1 cellular context compared by ENCODE assay signal in genomic region chr11:65354265-65355012, GRCh38.
TF ChIP-seq lines count a peak whose summit lies in the region.

A gene with protein sequence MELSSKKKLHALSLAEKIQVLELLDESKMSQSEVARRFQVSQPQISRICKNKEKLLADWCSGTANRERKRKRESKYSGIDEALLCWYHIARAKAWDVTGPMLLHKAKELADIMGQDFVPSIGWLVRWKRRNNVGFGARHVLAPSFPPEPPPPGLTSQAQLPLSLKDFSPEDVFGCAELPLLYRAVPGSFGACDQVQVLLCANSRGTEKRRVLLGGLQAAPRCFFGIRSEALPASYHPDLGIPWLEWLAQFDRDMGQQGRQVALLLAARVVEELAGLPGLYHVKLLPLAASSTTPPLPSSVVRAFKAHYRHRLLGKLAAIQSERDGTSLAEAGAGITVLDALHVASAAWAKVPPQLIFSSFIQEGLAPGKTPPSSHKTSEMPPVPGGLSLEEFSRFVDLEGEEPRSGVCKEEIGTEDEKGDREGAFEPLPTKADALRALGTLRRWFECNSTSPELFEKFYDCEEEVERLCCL (plus strand): TSS chr11:65354751. CDS start chr11:65355809, 1,058 bp downstream.

TF ChIP-seq in HepG2, 621 proteins besides CTCF, POLR2A, EP300 and RAD21 (continued from another document and continues in another):
- TF ChIP-seq, protein P1, sequence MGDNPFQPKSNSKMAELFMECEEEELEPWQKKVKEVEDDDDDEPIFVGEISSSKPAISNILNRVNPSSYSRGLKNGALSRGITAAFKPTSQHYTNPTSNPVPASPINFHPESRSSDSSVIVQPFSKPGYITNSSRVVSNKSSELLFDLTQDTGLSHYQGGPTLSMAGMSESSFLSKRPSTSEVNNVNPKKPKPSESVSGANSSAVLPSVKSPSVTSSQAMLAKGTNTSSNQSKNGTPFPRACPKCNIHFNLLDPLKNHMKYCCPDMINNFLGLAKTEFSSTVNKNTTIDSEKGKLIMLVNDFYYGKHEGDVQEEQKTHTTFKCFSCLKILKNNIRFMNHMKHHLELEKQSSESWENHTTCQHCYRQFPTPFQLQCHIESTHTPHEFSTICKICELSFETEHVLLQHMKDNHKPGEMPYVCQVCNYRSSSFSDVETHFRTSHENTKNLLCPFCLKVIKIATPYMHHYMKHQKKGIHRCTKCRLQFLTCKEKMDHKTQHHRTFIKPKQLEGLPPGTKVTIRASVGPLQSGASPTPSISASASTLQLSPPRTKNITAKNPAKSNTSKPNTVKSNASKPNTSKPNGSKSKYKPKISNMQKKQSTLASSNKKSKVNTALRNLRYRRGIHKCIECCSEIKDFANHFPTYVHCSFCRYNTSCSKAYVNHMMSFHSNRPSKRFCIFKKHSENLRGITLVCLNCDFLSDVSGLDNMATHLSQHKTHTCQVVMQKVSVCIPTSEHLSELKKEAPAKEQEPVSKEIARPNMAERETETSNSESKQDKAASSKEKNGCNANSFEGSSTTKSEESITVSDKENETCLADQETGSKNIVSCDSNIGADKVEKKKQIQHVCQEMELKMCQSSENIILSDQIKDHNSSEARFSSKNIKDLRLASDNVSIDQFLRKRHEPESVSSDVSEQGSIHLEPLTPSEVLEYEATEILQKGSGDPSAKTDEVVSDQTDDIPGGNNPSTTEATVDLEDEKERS (CRISPR knock-in tag; IDR thresholded peaks at IDR 0.05), result no peak
- TF ChIP-seq, protein P2, sequence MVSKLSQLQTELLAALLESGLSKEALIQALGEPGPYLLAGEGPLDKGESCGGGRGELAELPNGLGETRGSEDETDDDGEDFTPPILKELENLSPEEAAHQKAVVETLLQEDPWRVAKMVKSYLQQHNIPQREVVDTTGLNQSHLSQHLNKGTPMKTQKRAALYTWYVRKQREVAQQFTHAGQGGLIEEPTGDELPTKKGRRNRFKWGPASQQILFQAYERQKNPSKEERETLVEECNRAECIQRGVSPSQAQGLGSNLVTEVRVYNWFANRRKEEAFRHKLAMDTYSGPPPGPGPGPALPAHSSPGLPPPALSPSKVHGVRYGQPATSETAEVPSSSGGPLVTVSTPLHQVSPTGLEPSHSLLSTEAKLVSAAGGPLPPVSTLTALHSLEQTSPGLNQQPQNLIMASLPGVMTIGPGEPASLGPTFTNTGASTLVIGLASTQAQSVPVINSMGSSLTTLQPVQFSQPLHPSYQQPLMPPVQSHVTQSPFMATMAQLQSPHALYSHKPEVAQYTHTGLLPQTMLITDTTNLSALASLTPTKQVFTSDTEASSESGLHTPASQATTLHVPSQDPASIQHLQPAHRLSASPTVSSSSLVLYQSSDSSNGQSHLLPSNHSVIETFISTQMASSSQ (IDR thresholded peaks at IDR 0.05; ENCODE audit: low read depth), result no peak
- TF ChIP-seq, protein P2 (CRISPR knock-in tag; IDR thresholded peaks at IDR 0.05; ENCODE audit: borderline replicate concordance), result no peak
- TF ChIP-seq ASH2L (IDR thresholded peaks at IDR 0.05; ENCODE audit: insufficient read length, low read depth, low read length) (peak; percentile 38), ATAD3A (CRISPR knock-in tag; IDR thresholded peaks at IDR 0.05) (no peak), ZNF691 (CRISPR knock-in tag; IDR thresholded peaks at IDR 0.05; ENCODE audit: borderline replicate concordance, low read depth) (no peak), NR2C2 (CRISPR knock-in tag; IDR thresholded peaks at IDR 0.05; ENCODE audit: borderline replicate concordance) (no peak), HOXD1 (CRISPR knock-in tag; IDR thresholded peaks at IDR 0.05) (no peak), ZNF503 (CRISPR knock-in tag; IDR thresholded peaks at IDR 0.05) (no peak), KDM5B (CRISPR knock-in tag; IDR thresholded peaks at IDR 0.05; ENCODE audit: borderline replicate concordance) (peak; percentile 21; the same call in 1 of the 2 replicates), SNAPC2 (CRISPR knock-in tag; IDR thresholded peaks at IDR 0.05) (peak; percentile 60; the same call in 1 of the 2 replicates), MAFG (CRISPR knock-in tag; IDR thresholded peaks at IDR 0.05) (no peak), ZNF20 (CRISPR knock-in tag; IDR thresholded peaks at IDR 0.05) (no peak), PRPF4 (IDR thresholded peaks at IDR 0.05; ENCODE audit: low read depth, low read length, poor library complexity, severe bottlenecking) (no peak), SCMH1 (CRISPR knock-in tag; IDR thresholded peaks at IDR 0.05; ENCODE audit: borderline replicate concordance) (no peak), ZFP91 (CRISPR knock-in tag; IDR thresholded peaks at IDR 0.05; ENCODE audit: borderline replicate concordance) (peak; percentile 28; the same call in 1 of the 2 replicates), PLRG1 (conservative IDR thresholded peaks at IDR 0.05) (no peak), GPN1 (CRISPR knock-in tag; IDR thresholded peaks at IDR 0.05; ENCODE audit: borderline replicate concordance) (no peak), SALL1 (CRISPR knock-in tag; IDR thresholded peaks at IDR 0.05) (peak; percentile 31; the same call in 1 of the 2 replicates), ZNF18 (CRISPR knock-in tag; IDR thresholded peaks at IDR 0.05; ENCODE audit: insufficient replicate concordance) (no peak)
- TF ChIP-seq, protein P3, sequence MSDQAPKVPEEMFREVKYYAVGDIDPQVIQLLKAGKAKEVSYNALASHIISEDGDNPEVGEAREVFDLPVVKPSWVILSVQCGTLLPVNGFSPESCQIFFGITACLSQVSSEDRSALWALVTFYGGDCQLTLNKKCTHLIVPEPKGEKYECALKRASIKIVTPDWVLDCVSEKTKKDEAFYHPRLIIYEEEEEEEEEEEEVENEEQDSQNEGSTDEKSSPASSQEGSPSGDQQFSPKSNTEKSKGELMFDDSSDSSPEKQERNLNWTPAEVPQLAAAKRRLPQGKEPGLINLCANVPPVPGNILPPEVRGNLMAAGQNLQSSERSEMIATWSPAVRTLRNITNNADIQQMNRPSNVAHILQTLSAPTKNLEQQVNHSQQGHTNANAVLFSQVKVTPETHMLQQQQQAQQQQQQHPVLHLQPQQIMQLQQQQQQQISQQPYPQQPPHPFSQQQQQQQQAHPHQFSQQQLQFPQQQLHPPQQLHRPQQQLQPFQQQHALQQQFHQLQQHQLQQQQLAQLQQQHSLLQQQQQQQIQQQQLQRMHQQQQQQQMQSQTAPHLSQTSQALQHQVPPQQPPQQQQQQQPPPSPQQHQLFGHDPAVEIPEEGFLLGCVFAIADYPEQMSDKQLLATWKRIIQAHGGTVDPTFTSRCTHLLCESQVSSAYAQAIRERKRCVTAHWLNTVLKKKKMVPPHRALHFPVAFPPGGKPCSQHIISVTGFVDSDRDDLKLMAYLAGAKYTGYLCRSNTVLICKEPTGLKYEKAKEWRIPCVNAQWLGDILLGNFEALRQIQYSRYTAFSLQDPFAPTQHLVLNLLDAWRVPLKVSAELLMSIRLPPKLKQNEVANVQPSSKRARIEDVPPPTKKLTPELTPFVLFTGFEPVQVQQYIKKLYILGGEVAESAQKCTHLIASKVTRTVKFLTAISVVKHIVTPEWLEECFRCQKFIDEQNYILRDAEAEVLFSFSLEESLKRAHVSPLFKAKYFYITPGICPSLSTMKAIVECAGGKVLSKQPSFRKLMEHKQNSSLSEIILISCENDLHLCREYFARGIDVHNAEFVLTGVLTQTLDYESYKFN (CRISPR knock-in tag; conservative IDR thresholded peaks at IDR 0.05), result no peak
- TF ChIP-seq, protein P4, sequence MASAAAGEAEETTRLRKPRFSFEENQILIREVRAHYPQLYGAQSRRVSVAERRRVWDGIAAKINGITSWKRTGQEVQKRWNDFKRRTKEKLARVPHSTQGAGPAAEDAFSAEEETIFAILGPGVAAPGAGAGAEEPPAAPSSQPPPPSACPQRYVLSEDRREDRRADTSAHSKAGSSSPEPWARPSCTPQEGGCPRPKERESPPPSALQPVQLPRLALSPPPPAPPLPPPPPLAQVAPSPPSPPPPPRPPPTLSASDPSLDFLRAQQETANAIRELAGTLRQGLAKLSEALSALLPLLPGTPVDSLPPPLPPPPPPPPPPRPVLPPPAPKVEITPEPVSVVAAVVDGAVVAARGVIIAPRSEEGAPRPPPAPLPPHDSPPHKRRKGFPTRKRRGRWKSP (CRISPR knock-in tag; IDR thresholded peaks at IDR 0.05), result peak; percentile 47; the same call in 1 of the 2 replicates
- TF ChIP-seq, protein P5, sequence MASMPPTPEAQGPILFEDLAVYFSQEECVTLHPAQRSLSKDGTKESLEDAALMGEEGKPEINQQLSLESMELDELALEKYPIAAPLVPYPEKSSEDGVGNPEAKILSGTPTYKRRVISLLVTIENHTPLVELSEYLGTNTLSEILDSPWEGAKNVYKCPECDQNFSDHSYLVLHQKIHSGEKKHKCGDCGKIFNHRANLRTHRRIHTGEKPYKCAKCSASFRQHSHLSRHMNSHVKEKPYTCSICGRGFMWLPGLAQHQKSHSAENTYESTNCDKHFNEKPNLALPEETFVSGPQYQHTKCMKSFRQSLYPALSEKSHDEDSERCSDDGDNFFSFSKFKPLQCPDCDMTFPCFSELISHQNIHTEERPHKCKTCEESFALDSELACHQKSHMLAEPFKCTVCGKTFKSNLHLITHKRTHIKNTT (CRISPR knock-in tag; IDR thresholded peaks at IDR 0.05), result no peak
